8 cellular contexts compared by ENCODE assay signal in the genomic region with DNA sequence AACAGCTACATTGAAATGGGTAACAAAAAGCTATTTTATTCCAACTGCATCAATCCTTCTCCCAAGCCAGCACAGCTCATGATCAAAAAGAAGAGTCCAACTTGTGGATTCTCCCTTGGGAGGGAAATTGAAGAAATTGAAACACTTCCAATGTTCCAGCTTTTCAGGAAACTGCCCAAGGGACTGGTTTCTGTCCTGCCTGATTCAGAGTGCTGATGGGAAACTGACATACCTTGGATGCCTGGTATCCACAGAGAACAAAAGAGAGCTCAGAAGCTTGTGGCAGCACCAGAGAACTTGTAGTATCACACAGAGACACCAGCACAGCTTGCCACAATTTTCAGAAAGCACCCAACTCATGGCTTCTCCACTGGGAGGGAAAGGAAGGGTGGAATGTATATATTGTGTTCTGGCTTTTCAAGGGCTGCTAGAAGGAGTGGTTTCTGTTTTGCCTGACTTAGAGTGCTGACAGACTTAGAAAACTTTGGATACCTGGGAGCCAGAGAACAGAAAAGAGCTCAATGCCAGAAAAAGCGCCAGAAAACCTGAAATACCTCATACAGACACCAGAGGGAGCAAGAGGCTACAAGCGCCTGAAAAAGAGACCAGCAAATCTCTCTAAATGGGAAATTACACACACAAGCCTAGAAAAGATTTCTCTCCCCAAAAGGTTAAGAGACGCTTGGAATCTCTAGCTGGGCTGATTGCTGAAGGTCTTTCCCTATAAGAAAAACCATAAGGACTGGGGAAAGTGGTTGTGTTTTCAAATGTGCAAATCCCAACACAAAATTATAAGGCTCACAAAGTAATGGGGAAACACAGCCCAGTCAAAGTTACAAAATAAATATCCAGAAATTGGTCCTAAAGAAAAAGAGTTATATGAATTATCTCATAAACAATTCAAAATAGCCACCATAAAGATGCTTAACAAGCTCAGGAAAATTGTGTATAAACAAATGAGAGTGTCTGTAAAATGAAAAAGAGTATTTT.
DNase-seq lines count a peak whose midpoint lies in the region; ATAC-seq and TF ChIP-seq lines count a peak whose summit lies in the region.

No MANE protein-coding gene starts in this region.

- ATAC-seq in Right ventricle myocardium inferior: peak; percentile 45
- peak; percentile 76 for ATAC-seq in upper lobe of right lung
- no peak for ATAC-seq in HG03196 (IDR thresholded peaks at IDR 0.05; ENCODE audit: unreplicated experiment)

- intact Hi-C loops in Right ventricle myocardium inferior (cut with DNase I): loop anchor here (1.0 kb wide), 1 partner anchor 179 kb away; the partner anchor contains the start of gene SPOCK1
- intact Hi-C loops in cardiac septum (cut with DNase I): loop anchor here (1.0 to 10.0 kb wide), 2 partner anchors 179 to 284 kb away; partner anchors contain the start of gene SPOCK1
- intact Hi-C loops in upper lobe of right lung (cut with DNase I): no loop called here

- H3K4me1 ChIP-seq in HUES48 (ENCODE audit: control insufficient read depth, insufficient read depth, low read length): peaks cover 5% of the 10 kb centered on the region
- H3K4me1 ChIP-seq in OCI-LY3 (ENCODE audit: low read length): no peaks in the 10 kb centered on the region
- H3K4me1 ChIP-seq in upper lobe of right lung: no peaks in the 10 kb centered on the region

- no peak for DNase-seq in Right ventricle myocardium inferior (ENCODE audit: missing footprints)
- DNase-seq in cardiac septum (ENCODE audit: low spot score): no peak
- DNase-seq in central memory CD4-positive, alpha-beta T cell: peak; percentile 4
- peak; percentile 73 for DNase-seq in kidney tubule cell (ENCODE audit: low spot score)
- DNase-seq in upper lobe of right lung: no peak

- peak; percentile 60 for TF ChIP-seq CTCF in OCI-LY3 (IDR thresholded peaks at IDR 0.05; ENCODE audit: low read depth, low read length)
- peak; percentile 79 for TF ChIP-seq CTCF in upper lobe of right lung (IDR thresholded peaks at IDR 0.05)

- no peak overlapping the region for H3K4me2 ChIP-seq in OCI-LY3 (ENCODE audit: low read length)

- H4K20me1 ChIP-seq in OCI-LY3 (ENCODE audit: insufficient read depth, low read length): no peaks in the 10 kb centered on the region

- no peaks in the 10 kb centered on the region for H3K79me2 ChIP-seq in OCI-LY3 (ENCODE audit: low read length)

- no peak overlapping the region for H2AFZ ChIP-seq in OCI-LY3 (ENCODE audit: low read depth, low read length)

- peak overlapping the region; percentile 4 for H3K27ac ChIP-seq in HUES48 (ENCODE audit: low read depth, low read length)
- H3K27ac ChIP-seq in OCI-LY3 (ENCODE audit: low read length): no peak overlapping the region
- H3K27ac ChIP-seq in upper lobe of right lung: no peak overlapping the region

- H3K36me3 ChIP-seq in HUES48 (ENCODE audit: control insufficient read depth, insufficient read depth, low read length) (no peaks in the 10 kb centered on the region), OCI-LY3 (replicated peaks; ENCODE audit: low read depth, low read length) (no peaks in the 10 kb centered on the region), upper lobe of right lung (no peaks in the 10 kb centered on the region)

- no peak overlapping the region for H3K4me3 ChIP-seq in HUES48 (ENCODE audit: low read depth, low read length)
- H3K4me3 ChIP-seq in OCI-LY3 (ENCODE audit: low read length): no peak overlapping the region
- H3K4me3 ChIP-seq in upper lobe of right lung: no peak overlapping the region

- H3K27me3 ChIP-seq in HUES48 (ENCODE audit: control insufficient read depth, insufficient read depth, low read length) (no peaks in the 10 kb centered on the region), OCI-LY3 (ENCODE audit: low read depth, low read length) (peaks cover 8% of the 10 kb centered on the region), upper lobe of right lung (peaks cover 12% of the 10 kb centered on the region)

- H3K9me3 ChIP-seq in HUES48 (ENCODE audit: control insufficient read depth, insufficient read depth, low read length): no peaks in the 10 kb centered on the region
- no peaks in the 10 kb centered on the region for H3K9me3 ChIP-seq in OCI-LY3 (ENCODE audit: insufficient read depth, low read length)
- no peaks in the 10 kb centered on the region for H3K9me3 ChIP-seq in upper lobe of right lung

- H3K9ac ChIP-seq in HUES48 (ENCODE audit: low read depth, low read length) (peak overlapping the region; percentile 12; the same call in 1 of the 2 replicates), OCI-LY3 (ENCODE audit: low read length) (no peak overlapping the region)

Comparison
In these comparisons a context has a peak if more than half of its experiments do, and no peak if none do; other contexts are left out.
1. DNase-seq: peak in central memory CD4-positive, alpha-beta T cell (single experiment) and kidney tubule cell (single experiment); none in Right ventricle myocardium inferior (single experiment), cardiac septum (single experiment) and upper lobe of right lung (single experiment).